Comparison of ENCODE assay signal across 1 cellular context in genomic region chr7:131000389-131000788, GRCh38.
TF ChIP-seq lines count a peak whose summit lies in the region.

No MANE protein-coding gene starts in this region.

TF ChIP-seq in GM23338, 12 proteins besides CTCF, POLR2A, EP300 and RAD21 (continued from another document):
- TF ChIP-seq ETS1 (IDR thresholded peaks at IDR 0.05) (no peak), ZNF462 (CRISPR knock-in tag; IDR thresholded peaks at IDR 0.05) (no peak), CREB1 (CRISPR knock-in tag; IDR thresholded peaks at IDR 0.05; ENCODE audit: low read depth) (no peak), REST (IDR thresholded peaks at IDR 0.05; ENCODE audit: unreplicated experiment) (no peak), JUNB (IDR thresholded peaks at IDR 0.05; ENCODE audit: unreplicated experiment) (no peak), NANOG (IDR thresholded peaks at IDR 0.05; ENCODE audit: borderline replicate concordance) (no peak), POLR2AphosphoS5 (IDR thresholded peaks at IDR 0.05; ENCODE audit: low read depth) (no peak), EZH2 (IDR thresholded peaks at IDR 0.05; ENCODE audit: low read depth, unreplicated experiment) (no peak), ZNF331 (CRISPR knock-in tag; IDR thresholded peaks at IDR 0.05; ENCODE audit: low read depth) (no peak)
